10 cellular contexts compared by ENCODE assay signal in the genomic region with DNA sequence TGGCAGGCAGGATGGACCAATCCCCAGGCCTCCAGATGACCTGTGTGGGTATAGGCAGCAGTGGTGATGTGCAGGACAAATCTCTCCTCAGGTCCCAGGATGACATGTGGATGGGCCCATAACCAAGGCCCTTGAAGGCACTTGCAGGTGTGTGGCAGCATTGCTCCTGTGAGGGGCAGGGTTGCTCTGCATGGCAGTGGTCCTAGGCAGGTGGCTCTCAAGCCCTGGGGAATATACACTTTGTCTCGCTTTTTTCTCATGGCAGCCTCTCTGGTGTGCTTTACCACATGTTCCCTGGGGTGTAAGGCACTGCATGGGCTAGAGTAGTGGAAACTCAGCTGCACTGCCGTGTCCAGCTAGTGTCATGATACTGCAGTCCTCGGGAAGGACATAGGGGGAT.
"Had no signal": no experiment of that assay in that cellular context is flagged by ENCODE, and none has a peak within 500 bp of the region (broad histone marks: within the 10 kb centered on the region; RNA-seq: fewer than 3 reads in every experiment).

No MANE protein-coding gene starts in this region.

- H3K4me1 ChIP-seq: pancreas, uterus had no signal

- H3K27me3 Mint-ChIP-seq: activated naive CD4-positive, alpha-beta T cell treated with anti-CD3 and anti-CD28 coated beads, Interleukin-2, amount 10 ng/mL, durations not matched to agents 7 days and 5 days had no signal

- H3K4me1 Mint-ChIP-seq: activated naive CD4-positive, alpha-beta T cell treated with anti-CD3 and anti-CD28 coated beads, Interleukin-2, amount 10 ng/mL, durations not matched to agents 7 days and 5 days; neural crest cell had no signal

- H3K27me3 ChIP-seq: cardiac muscle cell, pancreas, uterus had no signal

- H3K4me3 Mint-ChIP-seq: activated naive CD4-positive, alpha-beta T cell treated with anti-CD3 and anti-CD28 coated beads, Interleukin-2, amount 10 ng/mL, durations not matched to agents 7 days and 5 days; neural crest cell had no signal

- H3K27ac Mint-ChIP-seq: activated naive CD4-positive, alpha-beta T cell treated with anti-CD3 and anti-CD28 coated beads, Interleukin-2, amount 10 ng/mL, durations not matched to agents 7 days and 5 days; activated T-helper 2 cell treated with anti-CD3 and anti-CD28 coated beads, Interferon-gamma antibody, Interleukin-2, Interleukin-4, amounts not matched to agents 10 μg/mL and 5 μg/mL and 100 μg/mL, durations not matched to agents 14 hours and 24 hours and 36 hours had no signal

- H3K27ac ChIP-seq: cardiac muscle cell, pancreas, uterus had no signal

- H3K9me3 ChIP-seq: pancreas, uterus had no signal

- H3K4me3 ChIP-seq: cardiac muscle cell, pancreas, uterus had no signal

- H3K36me3 Mint-ChIP-seq: activated naive CD4-positive, alpha-beta T cell treated with anti-CD3 and anti-CD28 coated beads, Interleukin-2, amount 10 ng/mL, durations not matched to agents 7 days and 5 days had no signal

- DNase-seq: activated CD4-positive, alpha-beta T cell treated with anti-CD3 and anti-CD28 coated beads, Interleukin-2, amount 50 U/mL, for 1 hour; activated naive CD4-positive, alpha-beta T cell treated with anti-CD3 and anti-CD28 coated beads, Interleukin-2, amount 10 ng/mL, durations not matched to agents 7 days and 5 days; activated T-cell treated with anti-CD3 and anti-CD28 coated beads for 4 hours; foreskin melanocyte; left ventricle myocardium superior; uterus had no signal
